1 cellular context compared by ENCODE assay signal in genomic region chr6:24666616-24667377, GRCh38.
TF ChIP-seq lines count a peak whose summit lies in the region.

Gene ACOT13, plus strand, starts transcription at chr6:24667077. Its CDS starts 187 bp downstream, at chr6:24667264.
Gene TDP2, minus strand, starts transcription at chr6:24666899. Its CDS starts 37 bp downstream, at chr6:24666862.

TF ChIP-seq in HepG2, 621 proteins besides CTCF, POLR2A, EP300 and RAD21 (continued from another document and continues in another):
- TF ChIP-seq ZNF788 (CRISPR knock-in tag; IDR thresholded peaks at IDR 0.05; ENCODE audit: borderline replicate concordance) (peak; percentile 94; the same call in 1 of the 2 replicates), DMTF1 (CRISPR knock-in tag; IDR thresholded peaks at IDR 0.05) (no peak), ZNF589 (CRISPR knock-in tag; conservative IDR thresholded peaks at IDR 0.05) (peak; percentile 80), GZF1 (CRISPR knock-in tag; IDR thresholded peaks at IDR 0.05) (no peak), TFDP2 (CRISPR knock-in tag; IDR thresholded peaks at IDR 0.05) (peak; percentile 93), ZNF276 (CRISPR knock-in tag; IDR thresholded peaks at IDR 0.05; ENCODE audit: low read depth) (peak; percentile 88), ZNF782 (CRISPR knock-in tag; IDR thresholded peaks at IDR 0.05; ENCODE audit: borderline replicate concordance) (peak; percentile 55; the same call in 1 of the 2 replicates), NFKB2 (CRISPR knock-in tag; IDR thresholded peaks at IDR 0.05; ENCODE audit: borderline replicate concordance) (peak; percentile 92), ZNF337 (CRISPR knock-in tag; IDR thresholded peaks at IDR 0.05; ENCODE audit: borderline replicate concordance, low read depth) (peak; percentile 94; the same call in 1 of the 2 replicates), ZNF232 (CRISPR knock-in tag; IDR thresholded peaks at IDR 0.05; ENCODE audit: borderline replicate concordance) (no peak; the same call in 1 of the 2 replicates), TFE3 (CRISPR knock-in tag; IDR thresholded peaks at IDR 0.05) (peak; percentile 74), GRHL1 (CRISPR knock-in tag; conservative IDR thresholded peaks at IDR 0.05) (no peak), CREM (IDR thresholded peaks at IDR 0.05) (peak; percentile 63), CREM (CRISPR knock-in tag; IDR thresholded peaks at IDR 0.05) (peak; percentile 37; the same call in 1 of the 2 replicates), ZNF660 (CRISPR knock-in tag; IDR thresholded peaks at IDR 0.05; ENCODE audit: borderline replicate concordance, low read depth) (no peak), SRY (CRISPR knock-in tag; IDR thresholded peaks at IDR 0.05) (peak; percentile 97), ZNF317 (CRISPR knock-in tag; IDR thresholded peaks at IDR 0.05) (peak; percentile 91), TRIM22 (IDR thresholded peaks at IDR 0.05) (no peak), ZNF773 (CRISPR knock-in tag; IDR thresholded peaks at IDR 0.05; ENCODE audit: borderline replicate concordance) (0 out of 2 replicates have a peak, but pooled peaks have one; percentile 13), ZFX (CRISPR knock-in tag; IDR thresholded peaks at IDR 0.05; ENCODE audit: low read depth) (peak; percentile 72), SMARCC2 (IDR thresholded peaks at IDR 0.05) (peak; percentile 37; the same call in 1 of the 2 replicates), NFE2L2 (IDR thresholded peaks at IDR 0.05; ENCODE audit: low read length) (peak; percentile 58; the same call in 1 of the 2 replicates), ZNF513 (CRISPR knock-in tag; conservative IDR thresholded peaks at IDR 0.05) (no peak), FLYWCH1 (CRISPR knock-in tag; IDR thresholded peaks at IDR 0.05) (no peak), KAT2B (IDR thresholded peaks at IDR 0.05; ENCODE audit: borderline replicate concordance, low read depth, low read length) (no peak), ZNF766 (CRISPR knock-in tag; IDR thresholded peaks at IDR 0.05; ENCODE audit: borderline replicate concordance) (peak; percentile 41; the same call in 1 of the 2 replicates), GABPA (IDR thresholded peaks at IDR 0.05; ENCODE audit: low read depth, low read length) (peak; percentile 71), GABPA (CRISPR knock-in tag; IDR thresholded peaks at IDR 0.05; ENCODE audit: low read depth) (peak; percentile 88), HNRNPK (IDR thresholded peaks at IDR 0.05; ENCODE audit: low read depth, low read length, poor library complexity, severe bottlenecking) (peak; percentile 84), PRDM10 (CRISPR knock-in tag; IDR thresholded peaks at IDR 0.05; ENCODE audit: low read depth) (peak; percentile 92), HNF4G (IDR thresholded peaks at IDR 0.05; ENCODE audit: borderline replicate concordance, low read depth, low read length) (peak; percentile 95; the same call in 1 of the 2 replicates), HNF4G (CRISPR knock-in tag; IDR thresholded peaks at IDR 0.05; ENCODE audit: borderline replicate concordance, low read depth) (peak; percentile 85), RBM39 (IDR thresholded peaks at IDR 0.05; ENCODE audit: low read depth, low read length, poor library complexity, severe bottlenecking) (peak; percentile 98), PRDM15 (CRISPR knock-in tag; IDR thresholded peaks at IDR 0.05) (no peak; the same call in 1 of the 2 replicates), ZNF160 (CRISPR knock-in tag; IDR thresholded peaks at IDR 0.05) (0 out of 2 replicates have a peak, but pooled peaks have one; percentile 90), TEF (CRISPR knock-in tag; IDR thresholded peaks at IDR 0.05) (0 out of 2 replicates have a peak, but pooled peaks have one; percentile 25), SP140L (CRISPR knock-in tag; IDR thresholded peaks at IDR 0.05; ENCODE audit: borderline replicate concordance) (no peak), SOX6 (IDR thresholded peaks at IDR 0.05) (no peak), SOX6 (CRISPR knock-in tag; IDR thresholded peaks at IDR 0.05) (peak; percentile 82)
